9 cellular contexts compared by ENCODE assay signal in the genomic region with DNA sequence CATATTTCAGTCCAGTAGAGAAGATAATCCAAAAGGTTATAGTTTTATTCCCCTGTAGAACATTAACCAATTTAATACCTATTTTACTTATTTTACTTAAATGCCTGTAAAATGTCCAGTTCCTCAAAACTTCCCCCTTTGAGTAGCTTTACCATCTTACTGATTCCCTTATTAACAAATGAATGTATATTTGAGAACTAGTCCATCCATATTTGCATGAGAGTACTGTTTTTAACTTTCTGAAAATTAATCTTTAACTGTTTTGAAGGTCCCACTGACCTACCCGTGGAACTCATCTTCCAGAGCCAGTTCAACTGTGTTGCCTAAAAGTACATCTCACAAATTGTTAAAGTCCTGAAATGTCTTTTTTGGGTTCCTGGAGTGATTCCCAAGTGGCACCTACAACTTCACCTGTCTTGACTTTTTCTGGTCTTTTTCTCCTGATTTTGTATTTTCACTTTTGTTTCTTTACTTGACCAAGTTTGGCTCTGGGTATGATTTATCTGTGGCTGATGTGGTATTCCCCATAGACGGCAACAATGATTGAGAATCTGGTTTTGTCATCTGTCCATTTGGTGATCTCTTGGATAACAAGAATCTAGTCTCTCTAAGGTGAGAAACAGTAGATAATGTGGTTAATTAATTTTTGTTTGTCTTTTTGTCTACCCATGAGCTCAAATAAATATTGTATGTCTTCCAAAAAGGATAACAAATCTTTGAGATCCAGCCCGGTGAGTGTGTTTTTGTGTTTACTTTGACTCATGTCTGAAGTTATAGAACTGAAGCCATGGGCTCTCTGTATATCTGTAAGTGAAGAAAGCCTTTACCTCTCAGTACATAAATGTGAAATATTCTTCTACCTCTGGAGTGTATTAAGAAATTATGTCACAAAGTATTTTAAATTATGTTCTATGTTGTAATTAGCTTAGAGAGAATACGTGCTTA.
DNase-seq lines count a peak whose midpoint lies in the region; ATAC-seq and TF ChIP-seq lines count a peak whose summit lies in the region.
"Had no signal": no experiment of that assay in that cellular context is flagged by ENCODE, and none has a peak within 500 bp of the region (broad histone marks: within the 10 kb centered on the region; RNA-seq: fewer than 3 reads in every experiment).

No MANE protein-coding gene starts in this region.

- ATAC-seq in GM18520 (IDR thresholded peaks at IDR 0.05; ENCODE audit: unreplicated experiment) (peak; percentile 69), GM21423 (IDR thresholded peaks at IDR 0.05; ENCODE audit: unreplicated experiment) (peak; percentile 84), HG03196 (IDR thresholded peaks at IDR 0.05; ENCODE audit: unreplicated experiment) (peak; percentile 85), left ventricle myocardium superior (no peak)

- H3K4me2 ChIP-seq in OCI-LY7 (ENCODE audit: low read length), result no peak overlapping the region

- no TSS peak for BruUV-seq in OCI-LY7 (replicated peaks; lab: Mats Ljungman, UMichigan)

- no peaks in the 10 kb centered on the region for H4K20me1 ChIP-seq in OCI-LY7 (ENCODE audit: insufficient read depth, low read length)

- H3K27ac ChIP-seq in OCI-LY7 (ENCODE audit: low read depth, low read length, poor library complexity, severe bottlenecking), result no peak overlapping the region

- no peaks in the 10 kb centered on the region for H3K79me2 ChIP-seq in OCI-LY7 (ENCODE audit: insufficient read depth, low read depth, low read length)

- H3K9me2 ChIP-seq in OCI-LY7 (ENCODE audit: insufficient read depth, low read length), result no peaks in the 10 kb centered on the region

- H3K36me3 ChIP-seq in OCI-LY7 (ENCODE audit: insufficient read depth, low read length), result no peaks in the 10 kb centered on the region

- H3K9me3 ChIP-seq in OCI-LY7 (ENCODE audit: low read length), result no peaks in the 10 kb centered on the region

- peaks cover 5% of the 10 kb centered on the region for H3K4me1 ChIP-seq in OCI-LY7 (ENCODE audit: insufficient read depth, low read length, poor library complexity, severe bottlenecking)

- CTCF ChIA-PET in OCI-LY7 (lab: Charles Lee; ENCODE audit: unreplicated experiment), result no interaction called here

- no peak overlapping the region; the same call in 1 of the 2 replicates for H2AFZ ChIP-seq in OCI-LY7 (ENCODE audit: low read length)

- no peak for TF ChIP-seq CTCF in epithelial cell of esophagus (IDR thresholded peaks at IDR 0.05; ENCODE audit: insufficient read depth, low read depth, low read length, missing control alignments)
- no peak for TF ChIP-seq CTCF in OCI-LY7 (conservative IDR thresholded peaks at IDR 0.05; ENCODE audit: low read length)

- DNase-seq in epithelial cell of esophagus (ENCODE audit: low read depth), result peak; percentile 61
- DNase-seq in amygdala (lab: John Stamatoyannopoulos, UW), result no peak
- DNase-seq in NCI-H1092 (lab: John Stamatoyannopoulos, UW), result no peak
- no peak for DNase-seq in left ventricle myocardium superior
- no peak for DNase-seq in OCI-LY7 (ENCODE audit: low spot score)
- DNase-seq: NCI-H446 had no signal

- POLR2A ChIA-PET in OCI-LY7 (lab: Charles Lee), result interaction anchor here (0.6 to 6.3 kb wide), 7 partner anchors 12 to 417 kb away, joined by 3 to 42 read pairs (median 3); no protein-coding TSS in a partner anchor

- intact Hi-C loops in left ventricle myocardium superior (cut with micrococcal nuclease) (no loop called here), OCI-LY7 (cut with micrococcal nuclease; ENCODE audit: unreplicated experiment) (no loop called here)

- H3K4me3 ChIP-seq in epithelial cell of esophagus (ENCODE audit: low read length) (no peak overlapping the region), OCI-LY7 (ENCODE audit: low read depth, low read length, poor library complexity, severe bottlenecking) (no peak overlapping the region)
